Comparison of ENCODE assay signal across 20 cellular contexts in genomic region chr13:30240608-30241007, GRCh38.
"Had no signal": no experiment of that assay in that cellular context is flagged by ENCODE, and none has a peak within 500 bp of the region (broad histone marks: within the 10 kb centered on the region; RNA-seq: fewer than 3 reads in every experiment).

No MANE protein-coding gene starts in this region.

- H3K27ac ChIP-seq: dorsolateral prefrontal cortex, left ventricle myocardium inferior, neural progenitor cell, ovary had no signal

- H3K36me3 ChIP-seq: neural progenitor cell, ovary had no signal

- H3K36me3 Mint-ChIP-seq: activated naive CD8-positive, alpha-beta T cell; stimulated activated effector memory CD8-positive, alpha-beta T cell treated with anti-CD3 and anti-CD28 coated beads, Interleukin-12 subunit alpha, Interleukin-12 subunit beta, amount 100 ng/mL, for 72 hours had no signal

- H3K9me3 Mint-ChIP-seq: activated B cell treated with CpG ODN at 0.5 μM for 24 hours; stimulated activated effector memory CD8-positive, alpha-beta T cell treated with anti-CD3 and anti-CD28 coated beads, Interleukin-12 subunit alpha, Interleukin-12 subunit beta, amount 100 ng/mL, for 72 hours had no signal

- H3K27me3 ChIP-seq: dorsolateral prefrontal cortex, neural progenitor cell, ovary had no signal

- ATAC-seq: activated CD8-positive, alpha-beta T cell treated with anti-CD3 and anti-CD28 coated beads, Interleukin-2, amount 10 ng/mL, durations not matched to agents 7 days and 5 days; activated T-cell treated with anti-CD3 and anti-CD28 coated beads, Interleukin-2, amount 50 U/mL, for 72 hours; stimulated activated effector memory CD8-positive, alpha-beta T cell treated with anti-CD3 and anti-CD28 coated beads, Interleukin-12 subunit alpha, Interleukin-12 subunit beta, amount 100 ng/mL, for 72 hours had no signal

- H3K4me1 ChIP-seq: left ventricle myocardium inferior, neural progenitor cell had no signal

- H3K27ac Mint-ChIP-seq: activated B cell treated with CpG ODN at 0.5 μM for 24 hours; activated CD4-positive, alpha-beta T cell treated with anti-CD3 and anti-CD28 coated beads, Interleukin-2, amount 10 ng/mL, durations not matched to agents 24 days and 14 days; activated CD8-positive, alpha-beta T cell treated with anti-CD3 and anti-CD28 coated beads, Interleukin-2, amount 10 ng/mL, durations not matched to agents 7 days and 5 days; activated naive CD8-positive, alpha-beta T cell; activated T-cell treated with anti-CD3 and anti-CD28 coated beads, Interleukin-2, amount 50 U/mL, for 72 hours; naive B cell; neural progenitor cell; stimulated activated effector memory CD8-positive, alpha-beta T cell treated with anti-CD3 and anti-CD28 coated beads, Interleukin-12 subunit alpha, Interleukin-12 subunit beta, amount 100 ng/mL, for 72 hours had no signal

- H3K27me3 Mint-ChIP-seq: activated B cell treated with CpG ODN at 0.5 μM for 24 hours; activated CD4-positive, alpha-beta T cell treated with anti-CD3 and anti-CD28 coated beads, Interleukin-2, amount 10 ng/mL, durations not matched to agents 24 days and 14 days; activated naive CD8-positive, alpha-beta T cell; naive B cell had no signal

- H3K4me1 Mint-ChIP-seq: activated B cell treated with CpG ODN at 0.5 μM for 24 hours; naive B cell; neural progenitor cell; stimulated activated effector memory CD8-positive, alpha-beta T cell treated with anti-CD3 and anti-CD28 coated beads, Interleukin-12 subunit alpha, Interleukin-12 subunit beta, amount 100 ng/mL, for 72 hours had no signal

- H3K4me3 ChIP-seq: dorsolateral prefrontal cortex, left ventricle myocardium inferior, neural progenitor cell, ovary had no signal

- H3K9me3 ChIP-seq: left ventricle myocardium inferior, ovary had no signal

- H3K4me3 Mint-ChIP-seq: activated B cell treated with CpG ODN at 0.5 μM for 24 hours; activated CD4-positive, alpha-beta T cell treated with anti-CD3 and anti-CD28 coated beads, Interleukin-2, amount 10 ng/mL, durations not matched to agents 24 days and 14 days; activated CD8-positive, alpha-beta T cell treated with anti-CD3 and anti-CD28 coated beads, Interleukin-2, amount 10 ng/mL, durations not matched to agents 7 days and 5 days; activated naive CD8-positive, alpha-beta T cell; activated T-cell treated with anti-CD3 and anti-CD28 coated beads, Interleukin-2, amount 50 U/mL, for 72 hours; naive B cell; neural progenitor cell; stimulated activated effector memory CD8-positive, alpha-beta T cell treated with anti-CD3 and anti-CD28 coated beads, Interleukin-12 subunit alpha, Interleukin-12 subunit beta, amount 100 ng/mL, for 72 hours had no signal

- DNase-seq: activated B cell treated with CpG ODN at 0.5 μM for 24 hours; activated CD4-positive, alpha-beta T cell treated with anti-CD3 and anti-CD28 coated beads, Interleukin-2, amount 10 ng/mL, durations not matched to agents 24 days and 14 days; activated CD8-positive, alpha-beta memory T cell treated with anti-CD3 and anti-CD28 coated beads, Interleukin-2, amount 50 U/mL, for 48 hours; activated CD8-positive, alpha-beta T cell treated with anti-CD3 and anti-CD28 coated beads, Interleukin-2, amount 10 ng/mL, durations not matched to agents 7 days and 5 days; activated gamma-delta T cell treated with Interleukin-2 at 50 U/mL for 16 hours; activated T-cell treated with anti-CD3 and anti-CD28 coated beads, Interleukin-2, amount 50 U/mL, for 72 hours; amniotic stem cell; dorsolateral prefrontal cortex; erythroblast; hippocampal formation; kidney; left ventricle myocardium inferior; naive B cell; ovary; retina; stimulated activated CD4-positive, alpha-beta T cell treated with anti-CD3 and anti-CD28 coated beads, Interleukin-12 subunit alpha, Interleukin-12 subunit beta, amount 100 ng/mL, for 4 hours; stimulated activated CD4-positive, alpha-beta T cell treated with anti-CD3 and anti-CD28 coated beads, Interleukin-2, amount 100 ng/mL, for 24 hours had no signal
